Comparison of ENCODE assay signal across 9 cellular contexts in genomic region chr15:95326689-95327525, GRCh38.
A peak's percentile ranks its signal among the peaks of the same experiment; 100 is the strongest.
DNase-seq lines count a peak whose midpoint lies in the region; ATAC-seq and TF ChIP-seq lines count a peak whose summit lies in the region.
"Had no signal": no experiment of that assay in that cellular context is flagged by ENCODE, and none has a peak within 500 bp of the region (broad histone marks: within the 10 kb centered on the region; RNA-seq: fewer than 3 reads in every experiment).

No MANE protein-coding gene starts in this region.

- H3K36me3 ChIP-seq in H7 (replicated peaks; ENCODE audit: control insufficient read depth, insufficient read depth, low read length), result no peaks in the 10 kb centered on the region
- H3K36me3 ChIP-seq in iPS DF 6.9 (ENCODE audit: control insufficient read depth, insufficient read depth, low read length), result no peaks in the 10 kb centered on the region
- H3K36me3 ChIP-seq in rectal smooth muscle tissue (ENCODE audit: control insufficient read depth, insufficient read depth, low read length), result no peaks in the 10 kb centered on the region

- H3K4me1 ChIP-seq in iPS DF 6.9 (ENCODE audit: control insufficient read depth, insufficient read depth, low read length), result peaks cover 1% of the 10 kb centered on the region; the same call in 1 of the 2 replicates
- H3K4me1 ChIP-seq in rectal smooth muscle tissue (ENCODE audit: control insufficient read depth, insufficient read depth, low read length), result no peaks in the 10 kb centered on the region

- no peak for ATAC-seq in HG03521 (IDR thresholded peaks at IDR 0.05; ENCODE audit: unreplicated experiment)
- ATAC-seq in HG02970 (IDR thresholded peaks at IDR 0.05; ENCODE audit: low FRiP score, unreplicated experiment), result no peak

- peak overlapping the region; percentile 41 for H3K4me3 ChIP-seq in H7 (ENCODE audit: insufficient read depth, low read depth, low read length)
- H3K4me3 ChIP-seq in astrocyte of the cerebellum (ENCODE audit: low read depth, low read length), result peak overlapping the region; percentile 42
- H3K4me3 ChIP-seq in iPS DF 6.9 (ENCODE audit: low read length), result peak overlapping the region; percentile 29; the same call in 1 of the 2 replicates
- peak overlapping the region; percentile 58 for H3K4me3 ChIP-seq in rectal smooth muscle tissue (ENCODE audit: low read length)

- WGBS in iPS DF 6.9 (ENCODE audit: insufficient coverage, insufficient read length), result no CpG with 5 or more reads among the region's 66 CpGs

- no peak for TF ChIP-seq CTCF in astrocyte of the cerebellum (IDR thresholded peaks at IDR 0.05; ENCODE audit: low read depth, low read length, missing control alignments)

- H3K27me3 ChIP-seq in H7 (ENCODE audit: control insufficient read depth, insufficient read depth, low read length) (peaks cover 11% of the 10 kb centered on the region), iPS DF 6.9 (ENCODE audit: control insufficient read depth, insufficient read depth, low read length) (no peaks in the 10 kb centered on the region; the same call in 1 of the 2 replicates), rectal smooth muscle tissue (ENCODE audit: control insufficient read depth, insufficient read depth, low read length) (no peaks in the 10 kb centered on the region)

- no peak overlapping the region for H3K27ac ChIP-seq in iPS DF 6.9 (ENCODE audit: low read length)
- peak overlapping the region; percentile 32 for H3K27ac ChIP-seq in rectal smooth muscle tissue (ENCODE audit: low read depth, low read length)

- no peaks in the 10 kb centered on the region for H3K9me3 ChIP-seq in iPS DF 6.9 (ENCODE audit: control insufficient read depth, insufficient read depth, low read length)

- no peak overlapping the region for H3K9ac ChIP-seq in rectal smooth muscle tissue (ENCODE audit: low read length)

- in situ Hi-C loops in astrocyte of the cerebellum (cut with HindIII; ENCODE audit: low sequenced_read_pairs), result no loop called here

- peak; percentile 87 for DNase-seq in H7
- DNase-seq in astrocyte of the cerebellum (ENCODE audit: low read depth), result no peak
- DNase-seq in iPS DF 6.9 (ENCODE audit: low read depth, low spot score), result no peak
- DNase-seq in medulla oblongata (ENCODE audit: extremely low spot score), result no peak
- DNase-seq in superior temporal gyrus (ENCODE audit: extremely low spot score), result no peak
- DNase-seq: amniotic stem cell had no signal
